ENCODE assay signal across 1 cellular context in the genomic region with DNA sequence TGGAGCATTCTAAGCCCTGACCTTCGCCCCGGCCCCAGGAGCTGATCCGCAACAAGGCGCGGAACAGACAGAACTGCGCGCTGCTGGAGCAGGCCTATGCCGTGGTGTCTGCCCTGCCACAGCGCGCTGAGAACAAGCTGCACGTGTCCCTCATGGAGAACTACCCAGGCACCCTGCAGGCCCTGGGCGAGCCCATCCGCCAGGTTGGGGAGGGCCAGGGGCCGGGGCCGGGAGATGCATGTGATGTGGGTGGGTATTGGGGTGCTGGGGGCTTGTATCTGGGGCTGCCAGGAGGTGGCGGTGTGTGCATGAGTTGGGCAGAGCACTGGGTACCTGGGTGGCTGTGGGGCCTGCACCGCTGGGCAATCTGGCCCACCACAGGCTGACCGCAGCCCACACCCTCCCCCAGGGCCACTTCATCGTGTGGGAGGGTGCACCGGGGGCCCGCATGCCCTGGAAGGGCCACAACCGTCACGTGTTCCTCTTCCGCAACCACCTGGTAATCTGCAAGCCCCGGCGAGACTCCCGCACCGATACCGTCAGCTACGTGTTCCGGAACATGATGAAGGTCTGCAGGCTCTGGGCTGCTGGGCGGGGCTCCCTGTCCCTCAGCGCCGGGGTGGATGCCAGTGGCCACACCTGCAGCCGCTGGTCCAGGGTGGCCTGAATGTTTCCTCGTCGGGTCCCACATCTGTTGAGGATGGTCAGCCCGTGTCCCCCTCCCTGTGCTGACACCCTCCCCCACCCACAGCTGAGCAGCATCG.
TF ChIP-seq lines count a peak whose summit lies in the region.

No MANE protein-coding gene starts in this region.

TF ChIP-seq in K562, 482 proteins besides CTCF, POLR2A, EP300 and RAD21 (continued from another document):
- TF ChIP-seq, protein P1, sequence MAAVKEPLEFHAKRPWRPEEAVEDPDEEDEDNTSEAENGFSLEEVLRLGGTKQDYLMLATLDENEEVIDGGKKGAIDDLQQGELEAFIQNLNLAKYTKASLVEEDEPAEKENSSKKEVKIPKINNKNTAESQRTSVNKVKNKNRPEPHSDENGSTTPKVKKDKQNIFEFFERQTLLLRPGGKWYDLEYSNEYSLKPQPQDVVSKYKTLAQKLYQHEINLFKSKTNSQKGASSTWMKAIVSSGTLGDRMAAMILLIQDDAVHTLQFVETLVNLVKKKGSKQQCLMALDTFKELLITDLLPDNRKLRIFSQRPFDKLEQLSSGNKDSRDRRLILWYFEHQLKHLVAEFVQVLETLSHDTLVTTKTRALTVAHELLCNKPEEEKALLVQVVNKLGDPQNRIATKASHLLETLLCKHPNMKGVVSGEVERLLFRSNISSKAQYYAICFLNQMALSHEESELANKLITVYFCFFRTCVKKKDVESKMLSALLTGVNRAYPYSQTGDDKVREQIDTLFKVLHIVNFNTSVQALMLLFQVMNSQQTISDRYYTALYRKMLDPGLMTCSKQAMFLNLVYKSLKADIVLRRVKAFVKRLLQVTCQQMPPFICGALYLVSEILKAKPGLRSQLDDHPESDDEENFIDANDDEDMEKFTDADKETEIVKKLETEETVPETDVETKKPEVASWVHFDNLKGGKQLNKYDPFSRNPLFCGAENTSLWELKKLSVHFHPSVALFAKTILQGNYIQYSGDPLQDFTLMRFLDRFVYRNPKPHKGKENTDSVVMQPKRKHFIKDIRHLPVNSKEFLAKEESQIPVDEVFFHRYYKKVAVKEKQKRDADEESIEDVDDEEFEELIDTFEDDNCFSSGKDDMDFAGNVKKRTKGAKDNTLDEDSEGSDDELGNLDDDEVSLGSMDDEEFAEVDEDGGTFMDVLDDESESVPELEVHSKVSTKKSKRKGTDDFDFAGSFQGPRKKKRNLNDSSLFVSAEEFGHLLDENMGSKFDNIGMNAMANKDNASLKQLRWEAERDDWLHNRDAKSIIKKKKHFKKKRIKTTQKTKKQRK (IDR thresholded peaks at IDR 0.05; ENCODE audit: borderline replicate concordance, low read depth, low read length): no peak
- no peak for TF ChIP-seq MAFF (IDR thresholded peaks at IDR 0.05; ENCODE audit: low read length)
- TF ChIP-seq HNRNPK (IDR thresholded peaks at IDR 0.05; ENCODE audit: low read depth, low read length, poor library complexity, severe bottlenecking): no peak
- TF ChIP-seq MCM5 (IDR thresholded peaks at IDR 0.05; ENCODE audit: low read depth): no peak
- TF ChIP-seq ZNF197 (CRISPR knock-in tag; IDR thresholded peaks at IDR 0.05; ENCODE audit: low read depth): no peak
- TF ChIP-seq ADNP (tag; IDR thresholded peaks at IDR 0.05): no peak
- peak in 1 of 2 experiments; percentile 81; a peak in 3 of 4 replicates for TF ChIP-seq KDM1A (IDR thresholded peaks at IDR 0.05)
- no peak for TF ChIP-seq ZNF785 (CRISPR knock-in tag; IDR thresholded peaks at IDR 0.05)
- TF ChIP-seq ZNF146 (CRISPR knock-in tag; IDR thresholded peaks at IDR 0.05; ENCODE audit: unreplicated experiment): no peak
- TF ChIP-seq DNMT1 (IDR thresholded peaks at IDR 0.05): no peak
- no peak for TF ChIP-seq ZNF57 (CRISPR knock-in tag; IDR thresholded peaks at IDR 0.05)
- no peak for TF ChIP-seq KDM5B (IDR thresholded peaks at IDR 0.05; ENCODE audit: insufficient replicate concordance, low read depth, low read length)
- no peak for TF ChIP-seq ZNF668 (CRISPR knock-in tag; IDR thresholded peaks at IDR 0.05)
- no peak for TF ChIP-seq ZKSCAN3 (CRISPR knock-in tag; IDR thresholded peaks at IDR 0.05)
- TF ChIP-seq STAT5A (IDR thresholded peaks at IDR 0.05; ENCODE audit: borderline replicate concordance, low read length): no peak
- no peak for TF ChIP-seq TSC22D4 (tag; IDR thresholded peaks at IDR 0.05)
- peak; percentile 73 for TF ChIP-seq ETV1 (tag; conservative IDR thresholded peaks at IDR 0.05; ENCODE audit: low read depth)
- TF ChIP-seq, protein P2, sequence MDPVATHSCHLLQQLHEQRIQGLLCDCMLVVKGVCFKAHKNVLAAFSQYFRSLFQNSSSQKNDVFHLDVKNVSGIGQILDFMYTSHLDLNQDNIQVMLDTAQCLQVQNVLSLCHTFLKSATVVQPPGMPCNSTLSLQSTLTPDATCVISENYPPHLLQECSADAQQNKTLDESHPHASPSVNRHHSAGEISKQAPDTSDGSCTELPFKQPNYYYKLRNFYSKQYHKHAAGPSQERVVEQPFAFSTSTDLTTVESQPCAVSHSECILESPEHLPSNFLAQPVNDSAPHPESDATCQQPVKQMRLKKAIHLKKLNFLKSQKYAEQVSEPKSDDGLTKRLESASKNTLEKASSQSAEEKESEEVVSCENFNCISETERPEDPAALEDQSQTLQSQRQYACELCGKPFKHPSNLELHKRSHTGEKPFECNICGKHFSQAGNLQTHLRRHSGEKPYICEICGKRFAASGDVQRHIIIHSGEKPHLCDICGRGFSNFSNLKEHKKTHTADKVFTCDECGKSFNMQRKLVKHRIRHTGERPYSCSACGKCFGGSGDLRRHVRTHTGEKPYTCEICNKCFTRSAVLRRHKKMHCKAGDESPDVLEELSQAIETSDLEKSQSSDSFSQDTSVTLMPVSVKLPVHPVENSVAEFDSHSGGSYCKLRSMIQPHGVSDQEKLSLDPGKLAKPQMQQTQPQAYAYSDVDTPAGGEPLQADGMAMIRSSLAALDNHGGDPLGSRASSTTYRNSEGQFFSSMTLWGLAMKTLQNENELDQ (CRISPR knock-in tag; IDR thresholded peaks at IDR 0.05; ENCODE audit: borderline replicate concordance): no peak
- TF ChIP-seq, protein P3, sequence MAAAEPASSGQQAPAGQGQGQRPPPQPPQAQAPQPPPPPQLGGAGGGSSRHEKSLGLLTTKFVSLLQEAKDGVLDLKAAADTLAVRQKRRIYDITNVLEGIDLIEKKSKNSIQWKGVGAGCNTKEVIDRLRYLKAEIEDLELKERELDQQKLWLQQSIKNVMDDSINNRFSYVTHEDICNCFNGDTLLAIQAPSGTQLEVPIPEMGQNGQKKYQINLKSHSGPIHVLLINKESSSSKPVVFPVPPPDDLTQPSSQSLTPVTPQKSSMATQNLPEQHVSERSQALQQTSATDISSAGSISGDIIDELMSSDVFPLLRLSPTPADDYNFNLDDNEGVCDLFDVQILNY (CRISPR knock-in tag; IDR thresholded peaks at IDR 0.05): no peak
TF ChIP-seq in K562: peak in this region for 128.
